31 cellular contexts compared by ENCODE assay signal in the genomic region with DNA sequence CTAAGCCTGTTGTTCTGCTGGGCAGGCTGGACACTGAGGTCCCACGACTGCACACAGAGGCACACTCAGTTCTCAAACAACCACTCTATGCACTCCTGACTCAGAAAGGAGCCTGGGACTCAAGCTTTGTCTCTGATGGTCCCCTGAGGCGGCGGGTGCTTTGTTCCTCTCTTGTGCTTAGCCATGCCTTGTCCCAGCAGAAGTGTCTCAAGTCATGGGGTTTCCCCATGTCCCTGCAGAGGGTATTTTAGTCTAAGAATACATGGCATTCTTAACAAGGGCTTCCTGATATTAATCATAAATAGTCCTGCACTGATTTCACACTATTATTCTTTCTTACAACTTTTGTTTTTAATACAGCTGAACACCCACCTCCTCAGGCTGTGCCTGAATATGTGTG.
A peak's percentile ranks its signal among the peaks of the same experiment; 100 is the strongest.
DNase-seq lines count a peak whose midpoint lies in the region; ATAC-seq and TF ChIP-seq lines count a peak whose summit lies in the region.
"Had no signal": no experiment of that assay in that cellular context is flagged by ENCODE, and none has a peak within 500 bp of the region (broad histone marks: within the 10 kb centered on the region; RNA-seq: fewer than 3 reads in every experiment).

No MANE protein-coding gene starts in this region.

- no peaks in the 10 kb centered on the region for H3K36me3 Mint-ChIP-seq in activated CD8-positive, alpha-beta T cell treated with anti-CD3 and anti-CD28 coated beads, Interleukin-2, amount 10 ng/mL, durations not matched to agents 7 days and 5 days (ENCODE audit: low read depth)
- no peaks in the 10 kb centered on the region for H3K36me3 Mint-ChIP-seq in activated CD8-positive, alpha-beta T cell treated with anti-CD3 and anti-CD28 coated beads for 36 hours (ENCODE audit: low read depth)
- H3K36me3 Mint-ChIP-seq in natural killer cell: no peaks in the 10 kb centered on the region
- no peaks in the 10 kb centered on the region for H3K36me3 Mint-ChIP-seq in activated T-cell treated with anti-CD3 and anti-CD28 coated beads, Interleukin-2, amount 50 U/mL, for 24 hours (ENCODE audit: low read depth)
- H3K36me3 Mint-ChIP-seq: activated CD4-positive, alpha-beta memory T cell treated with anti-CD3 and anti-CD28 coated beads for 36 hours; CD14-positive monocyte had no signal

- H3K9me3 Mint-ChIP-seq in activated CD8-positive, alpha-beta T cell treated with anti-CD3 and anti-CD28 coated beads, Interleukin-2, amount 10 ng/mL, durations not matched to agents 7 days and 5 days (ENCODE audit: insufficient read depth): no peaks in the 10 kb centered on the region
- H3K9me3 Mint-ChIP-seq in activated CD8-positive, alpha-beta T cell treated with anti-CD3 and anti-CD28 coated beads for 36 hours: no peaks in the 10 kb centered on the region
- H3K9me3 Mint-ChIP-seq in natural killer cell: peaks cover 0 to 3% of the 10 kb centered on the region in 2 donors
- H3K9me3 Mint-ChIP-seq in activated T-cell treated with anti-CD3 and anti-CD28 coated beads, Interleukin-2, amount 50 U/mL, for 24 hours: no peaks in the 10 kb centered on the region
- H3K9me3 Mint-ChIP-seq: activated CD4-positive, alpha-beta memory T cell treated with anti-CD3 and anti-CD28 coated beads for 36 hours; activated T-helper 2 cell treated with anti-CD3 and anti-CD28 coated beads, Interferon-gamma antibody, Interleukin-2, Interleukin-4, amounts not matched to agents 10 μg/mL and 5 μg/mL and 100 μg/mL, durations not matched to agents 14 hours and 24 hours and 36 hours; T-helper 1 cell treated with Interleukin-12 subunit alpha and Interleukin-12 subunit beta and Interleukin-4 antibody, amounts not matched to agents 30 μg/mL and 1 μg/mL, for 36 hours had no signal

- no peak overlapping the region for H3K4me3 ChIP-seq in tibial artery
- H3K4me3 ChIP-seq: esophagus squamous epithelium, psoas muscle, SK-N-MC, upper lobe of right lung had no signal

- H3K27me3 ChIP-seq in tibial artery: no peaks in the 10 kb centered on the region
- H3K27me3 ChIP-seq: brain microvascular endothelial cell, foreskin keratinocyte, upper lobe of right lung had no signal

- peaks cover 0 to 11% (median 9%) of the 10 kb centered on the region in 4 donors for H3K4me1 ChIP-seq in tibial artery
- H3K4me1 ChIP-seq: foreskin keratinocyte, upper lobe of right lung had no signal

- H3K27ac Mint-ChIP-seq in activated CD8-positive, alpha-beta T cell treated with anti-CD3 and anti-CD28 coated beads, Interleukin-2, amount 10 ng/mL, durations not matched to agents 7 days and 5 days: no peak overlapping the region
- H3K27ac Mint-ChIP-seq in activated CD8-positive, alpha-beta T cell treated with anti-CD3 and anti-CD28 coated beads for 36 hours: no peak overlapping the region
- H3K27ac Mint-ChIP-seq in natural killer cell: peak overlapping the region; percentile 84 to 92
- no peak overlapping the region for H3K27ac Mint-ChIP-seq in activated T-cell treated with anti-CD3 and anti-CD28 coated beads, Interleukin-2, amount 50 U/mL, for 24 hours
- H3K27ac Mint-ChIP-seq: activated CD4-positive, alpha-beta memory T cell treated with anti-CD3 and anti-CD28 coated beads for 36 hours; activated T-helper 2 cell treated with anti-CD3 and anti-CD28 coated beads, Interferon-gamma antibody, Interleukin-2, Interleukin-4, amounts not matched to agents 10 μg/mL and 5 μg/mL and 100 μg/mL, durations not matched to agents 14 hours and 24 hours and 36 hours; CD14-positive monocyte; T-helper 1 cell treated with Interleukin-12 subunit alpha and Interleukin-12 subunit beta and Interleukin-4 antibody, amounts not matched to agents 30 μg/mL and 1 μg/mL, for 36 hours had no signal

- H3K36me3 ChIP-seq in tibial artery: no peaks in the 10 kb centered on the region
- H3K36me3 ChIP-seq: brain microvascular endothelial cell, esophagus squamous epithelium, neutrophil, upper lobe of right lung had no signal

- peaks cover 7% of the 10 kb centered on the region for H3K27me3 Mint-ChIP-seq in activated CD8-positive, alpha-beta T cell treated with anti-CD3 and anti-CD28 coated beads, Interleukin-2, amount 10 ng/mL, durations not matched to agents 7 days and 5 days (ENCODE audit: low read depth)
- peaks cover 17% of the 10 kb centered on the region for H3K27me3 Mint-ChIP-seq in activated CD8-positive, alpha-beta T cell treated with anti-CD3 and anti-CD28 coated beads for 36 hours
- H3K27me3 Mint-ChIP-seq in natural killer cell (ENCODE audit: low read depth in 2 of 2): peaks cover 11 to 16% of the 10 kb centered on the region in 2 donors
- H3K27me3 Mint-ChIP-seq in activated T-cell treated with anti-CD3 and anti-CD28 coated beads, Interleukin-2, amount 50 U/mL, for 24 hours: peaks cover 31% of the 10 kb centered on the region

- intact Hi-C loops in activated CD8-positive, alpha-beta T cell treated with anti-CD3 and anti-CD28 coated beads for 36 hours (cut with micrococcal nuclease): loop anchor here (10.0 kb wide), 1 partner anchor 628 kb away; no protein-coding TSS in a partner anchor
- intact Hi-C loops in natural killer cell (cut with micrococcal nuclease): loop anchor here (5.0 kb wide), 2 partner anchors 620 to 640 kb away; no protein-coding TSS in a partner anchor
- intact Hi-C loops in tibial artery (cut with DNase I; ENCODE audit: low total_unique reads): loop anchor here (5.0 to 10.0 kb wide), 2 partner anchors 70 to 552 kb away; no protein-coding TSS in a partner anchor

- no peak for TF ChIP-seq CTCF in activated CD8-positive, alpha-beta T cell treated with anti-CD3 and anti-CD28 coated beads for 36 hours (IDR thresholded peaks at IDR 0.05)
- TF ChIP-seq CTCF in natural killer cell (IDR thresholded peaks at IDR 0.05): no peak
- no peak for TF ChIP-seq CTCF in tibial artery (IDR thresholded peaks at IDR 0.05)

- H3K4me1 Mint-ChIP-seq in activated CD8-positive, alpha-beta T cell treated with anti-CD3 and anti-CD28 coated beads, Interleukin-2, amount 10 ng/mL, durations not matched to agents 7 days and 5 days (ENCODE audit: low read depth): peaks cover 8% of the 10 kb centered on the region
- peaks cover 12% of the 10 kb centered on the region for H3K4me1 Mint-ChIP-seq in activated CD8-positive, alpha-beta T cell treated with anti-CD3 and anti-CD28 coated beads for 36 hours (ENCODE audit: low read depth)
- peaks cover 16 to 25% of the 10 kb centered on the region in 2 donors for H3K4me1 Mint-ChIP-seq in natural killer cell
- peaks cover 9% of the 10 kb centered on the region for H3K4me1 Mint-ChIP-seq in activated T-cell treated with anti-CD3 and anti-CD28 coated beads, Interleukin-2, amount 50 U/mL, for 24 hours (ENCODE audit: low read depth)

- DNase-seq in activated CD8-positive, alpha-beta T cell treated with anti-CD3 and anti-CD28 coated beads, Interleukin-2, amount 10 ng/mL, durations not matched to agents 7 days and 5 days: peak; percentile 16
- no peak for DNase-seq in activated CD8-positive, alpha-beta T cell treated with anti-CD3 and anti-CD28 coated beads for 36 hours
- no peak for DNase-seq in natural killer cell
- DNase-seq in activated T-cell treated with anti-CD3 and anti-CD28 coated beads, Interleukin-2, amount 50 U/mL, for 24 hours: no peak
- DNase-seq in HPDE6-E6E7 (ENCODE audit: extremely low spot score): no peak
- DNase-seq in tibial artery: no peak
- DNase-seq: 8988T; activated CD4-positive, alpha-beta memory T cell treated with anti-CD3 and anti-CD28 coated beads for 36 hours; activated naive CD4-positive, alpha-beta T cell treated with anti-CD3 and anti-CD28 coated beads, Interleukin-2, amount 50 U/mL, for 16 hours; amniotic stem cell; brain microvascular endothelial cell; esophagus squamous epithelium; foreskin keratinocyte; head of caudate nucleus; Karpas-422; NCI-H1417; NCI-H2029; NCI-H524; PC-3; psoas muscle; stimulated activated CD4-positive, alpha-beta T cell treated with anti-CD3 and anti-CD28 coated beads, Interleukin-4, amount 100 ng/mL, for 4 hours; upper lobe of right lung had no signal

- POLR2A ChIA-PET in activated CD8-positive, alpha-beta T cell treated with anti-CD3 and anti-CD28 coated beads, Interleukin-2, amount 10 ng/mL, durations not matched to agents 7 days and 5 days (lab: Charles Lee): no interaction called here
- POLR2A ChIA-PET in activated CD8-positive, alpha-beta T cell treated with anti-CD3 and anti-CD28 coated beads for 36 hours (lab: Charles Lee): no interaction called here

- no peak overlapping the region for H3K4me3 Mint-ChIP-seq in activated CD8-positive, alpha-beta T cell treated with anti-CD3 and anti-CD28 coated beads, Interleukin-2, amount 10 ng/mL, durations not matched to agents 7 days and 5 days
- no peak overlapping the region for H3K4me3 Mint-ChIP-seq in activated CD8-positive, alpha-beta T cell treated with anti-CD3 and anti-CD28 coated beads for 36 hours
- H3K4me3 Mint-ChIP-seq in natural killer cell: peak overlapping the region; percentile 83
- no peak overlapping the region for H3K4me3 Mint-ChIP-seq in activated T-cell treated with anti-CD3 and anti-CD28 coated beads, Interleukin-2, amount 50 U/mL, for 24 hours
- H3K4me3 Mint-ChIP-seq: activated CD4-positive, alpha-beta memory T cell treated with anti-CD3 and anti-CD28 coated beads for 36 hours; CD14-positive monocyte; T-helper 1 cell treated with Interleukin-12 subunit alpha and Interleukin-12 subunit beta and Interleukin-4 antibody, amounts not matched to agents 30 μg/mL and 1 μg/mL, for 36 hours had no signal

- ATAC-seq in activated CD8-positive, alpha-beta T cell treated with anti-CD3 and anti-CD28 coated beads, Interleukin-2, amount 10 ng/mL, durations not matched to agents 7 days and 5 days: no peak
- ATAC-seq in activated CD8-positive, alpha-beta T cell treated with anti-CD3 and anti-CD28 coated beads for 36 hours: no peak
- ATAC-seq in HG02870 (IDR thresholded peaks at IDR 0.05; ENCODE audit: unreplicated experiment) (peak; percentile 35), natural killer cell (no peak), HG02973 (IDR thresholded peaks at IDR 0.05; ENCODE audit: unreplicated experiment) (no peak)
- ATAC-seq: activated CD4-positive, CD25-positive, alpha-beta regulatory T cell treated with anti-CD3 and anti-CD28 coated beads, Interleukin-2, amount 50 U/mL, for 24 hours; foreskin keratinocyte; PC-3; psoas muscle; sciatic nerve; upper lobe of right lung had no signal

- no peak overlapping the region for H3K27ac ChIP-seq in tibial artery
- H3K27ac ChIP-seq: brain microvascular endothelial cell, esophagus squamous epithelium, foreskin keratinocyte, neutrophil, psoas muscle, SK-N-MC, upper lobe of right lung had no signal

- CTCF ChIA-PET in activated CD8-positive, alpha-beta T cell treated with anti-CD3 and anti-CD28 coated beads, Interleukin-2, amount 10 ng/mL, durations not matched to agents 7 days and 5 days (lab: Charles Lee): interaction anchor here (1.4 kb wide), 1 partner anchor 17 kb away, joined by 3 read pairs; no protein-coding TSS in a partner anchor
- CTCF ChIA-PET in activated CD8-positive, alpha-beta T cell treated with anti-CD3 and anti-CD28 coated beads for 36 hours (lab: Charles Lee): interaction anchor here (0.8 kb wide), 1 partner anchor 9 kb away, joined by 3 read pairs; no protein-coding TSS in a partner anchor

- no peaks in the 10 kb centered on the region for H3K9me3 ChIP-seq in tibial artery
- H3K9me3 ChIP-seq: esophagus squamous epithelium, neutrophil, psoas muscle, upper lobe of right lung had no signal

Comparison
In these comparisons a context has a peak if more than half of its experiments do, and no peak if none do; other contexts are left out.
1. H3K27ac Mint-ChIP-seq: peak in natural killer cell (2 of 2); none in activated CD8-positive, alpha-beta T cell treated with anti-CD3 and anti-CD28 coated beads, Interleukin-2, amount 10 ng/mL, durations not matched to agents 7 days and 5 days (single experiment), activated CD8-positive, alpha-beta T cell treated with anti-CD3 and anti-CD28 coated beads for 36 hours (single experiment) and activated T-cell treated with anti-CD3 and anti-CD28 coated beads, Interleukin-2, amount 50 U/mL, for 24 hours (single experiment).